ENCODE assay signal across 9 cellular contexts in genomic region chr2:129654331-129654730, GRCh38.
"Had no signal": no experiment of that assay in that cellular context is flagged by ENCODE, and none has a peak within 500 bp of the region (broad histone marks: within the 10 kb centered on the region; RNA-seq: fewer than 3 reads in every experiment).

No MANE protein-coding gene starts in this region.

- H3K4me1 Mint-ChIP-seq: IgD-negative memory B cell had no signal

- H2AFZ ChIP-seq: GM23248 had no signal

- H3K4me3 ChIP-seq: GM23248, HAP-1 had no signal

- H3K4me3 Mint-ChIP-seq: HFFc6 had no signal

- H3K4me1 ChIP-seq: HAP-1 had no signal

- H3K27ac ChIP-seq: GM23248 had no signal

- H3K9me3 ChIP-seq: HAP-1 had no signal

- H3K36me3 ChIP-seq: HAP-1 had no signal

- DNase-seq: GM23248, GOT3, H7, HFFc6, KBM-7 had no signal

- H3K9ac ChIP-seq: GM23248 had no signal

- ATAC-seq: HCT116 had no signal

- H3K27ac Mint-ChIP-seq: HFFc6, IgD-negative memory B cell had no signal

- H3K36me3 Mint-ChIP-seq: IgD-negative memory B cell had no signal

- FAIRE-seq: HTR-8/SVneo had no signal
